Comparison of ENCODE assay signal across 8 cellular contexts in genomic region chr7:112449902-112450806, GRCh38. TPM values are rescaled to one million over a fixed set of nuclear protein-coding genes. Genes with fewer than 3 reads are reported as not detected.
DNase-seq lines count a peak whose midpoint lies in the region; ATAC-seq and TF ChIP-seq lines count a peak whose summit lies in the region.

IFRD1 (plus strand) TSS chr7:112450460; CDS start chr7:112450689, 229 bp downstream.

- H3K27ac ChIP-seq in PC-9 = peak within 1 kb of the TSS; percentile 83
- H3K27ac ChIP-seq in epithelial cell of prostate = peak within 1 kb of the TSS; percentile 87

- peaks cover 31% of the 10 kb centered on the region for H3K4me1 ChIP-seq in PC-9 (replicated peaks; ENCODE audit: insufficient read depth)

- CTCF ChIA-PET in PC-9 (lab: Charles Lee) = interaction anchor here (1.2 kb wide), 1 partner anchor 46 kb away, joined by 3 read pairs; no protein-coding TSS in a partner anchor

- peaks cover 32% of the 10 kb centered on the region for H4K20me1 ChIP-seq in PC-9 (ENCODE audit: insufficient read depth)

- intact Hi-C loops in PC-9 (cut with micrococcal nuclease; ENCODE audit: unreplicated experiment) = loop anchor here (1.0 to 2.0 kb wide), 4 partner anchors 27 to 244 kb away; partner anchors contain the start of genes DOCK4 and ZNF277

- H3K4me3 ChIP-seq in Jurkat, Clone E6-1 (ENCODE audit: low read length) = peak within 1 kb of the TSS; percentile 86
- H3K4me3 ChIP-seq in PC-9 = peak within 1 kb of the TSS; percentile 100

- TF ChIP-seq CTCF in PC-9 (conservative IDR thresholded peaks at IDR 0.05) = no peak

- DNase-seq in DMS153 (lab: John Stamatoyannopoulos, UW) (peak; percentile 96), PC-9 (peak; percentile 94 to 99), epithelial cell of prostate (ENCODE audit: low read depth, low spot score) (peak; percentile 92), mucosa of gallbladder (ENCODE audit: low spot score) (peak; percentile 99)
- peak; percentile 95 for DNase-seq in Jurkat, Clone E6-1 (ENCODE audit: low read depth, low spot score)
- peak; percentile 99 for DNase-seq in activated T-cell treated with anti-CD3 and anti-CD28 coated beads, Interleukin-2, amount 50 U/mL, for 1 hour
- peak; percentile 95 to 99 for DNase-seq in stimulated activated CD8-positive, alpha-beta memory T cell treated with anti-CD3 and anti-CD28 coated beads, Interleukin-4, amount 100 ng/mL, for 4 hours (ENCODE audit: low read depth in 2 of 2, low spot score in 1 of 2)

- peaks cover 11% of the 10 kb centered on the region; the same call in 1 of the 2 replicates for H3F3A ChIP-seq in PC-9 (ENCODE audit: insufficient read depth, low read depth)

- peak within 1 kb of the TSS; percentile 96 for H3K4me2 ChIP-seq in PC-9

- no peaks in the 10 kb centered on the region for H3K36me3 ChIP-seq in PC-9 (ENCODE audit: low read depth)

- peaks cover 44% of the 10 kb centered on the region for H3K79me2 ChIP-seq in PC-9 (ENCODE audit: low read depth)

- H2AFZ ChIP-seq in PC-9 = peak within 1 kb of the TSS; percentile 95

- TSS peak; percentile 45 for BruUV-seq in PC-9 (replicated peaks; lab: Mats Ljungman, UMichigan)

- no peaks in the 10 kb centered on the region for H3K27me3 ChIP-seq in PC-9 (ENCODE audit: insufficient read depth, low read depth)

- H3K9me3 ChIP-seq in PC-9 (ENCODE audit: insufficient read depth, low read depth) = no peaks in the 10 kb centered on the region

- H3K9me2 ChIP-seq in PC-9 (ENCODE audit: insufficient read depth) = no peaks in the 10 kb centered on the region

- POLR2A ChIA-PET in PC-9 (lab: Charles Lee; ENCODE audit: unreplicated experiment) = interaction anchor here (0.5 to 1.2 kb wide), 9 partner anchors 14 to 1778 kb away, joined by 3 to 7 read pairs (median 4); no protein-coding TSS in a partner anchor

- ATAC-seq in GM21619 (IDR thresholded peaks at IDR 0.05; ENCODE audit: unreplicated experiment) = peak; percentile 71

RNA-seq across cellular contexts. Expression of gene IFRD1, which starts in this region (rescaled TPM):
- polyA plus RNA-seq in Jurkat, Clone E6-1 (2012; ENCODE audit: insufficient read depth, insufficient read length) = 34.7 TPM
- total RNA-seq in PC-9 (2021) (79.6 and 89.4 TPM in 2 replicates), mucosa of gallbladder (45.8 TPM)

Comparison
In these comparisons a context has a peak if more than half of its experiments do, and no peak if none do; other contexts are left out.
1. Peak in every context shown above with its lines: DNase-seq, ATAC-seq, H3K4me3 ChIP-seq and H3K27ac ChIP-seq.